Comparison of ENCODE assay signal across 27 cellular contexts in the genomic region with DNA sequence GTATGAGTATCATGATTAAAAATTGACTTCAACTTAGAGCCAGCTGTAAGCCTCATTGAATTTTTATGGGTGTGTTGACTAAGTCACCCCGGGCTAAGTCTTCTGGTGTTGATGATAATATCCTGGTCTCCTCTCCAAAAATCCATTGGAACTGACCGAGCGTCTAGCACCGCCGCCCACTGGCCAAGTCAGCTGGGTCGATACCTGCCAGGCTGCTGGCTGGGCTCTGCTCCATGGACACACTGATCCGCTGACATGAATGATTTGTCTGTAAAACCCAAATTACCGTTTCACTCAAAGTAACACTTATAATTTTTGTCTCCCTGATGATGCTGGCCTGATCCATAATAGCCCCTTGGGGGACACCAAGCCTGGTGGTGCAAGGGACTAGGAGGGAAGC.
"Had no signal": no experiment of that assay in that cellular context is flagged by ENCODE, and none has a peak within 500 bp of the region (broad histone marks: within the 10 kb centered on the region; RNA-seq: fewer than 3 reads in every experiment).

No MANE protein-coding gene starts in this region.

- H3K36me3 Mint-ChIP-seq: mesothelial cell of epicardium; naive B cell; natural killer cell; neural progenitor cell; stimulated activated effector memory CD8-positive, alpha-beta T cell treated with anti-CD3 and anti-CD28 coated beads, Interleukin-12 subunit alpha, Interleukin-12 subunit beta, amount 100 ng/mL, for 72 hours had no signal

- H3K27me3 Mint-ChIP-seq: stimulated activated naive CD8-positive, alpha-beta T cell treated with anti-CD3 and anti-CD28 coated beads, Interleukin-15, Interleukin-2, amounts not matched to agents 100 ng/mL and 50 ng/mL, for 24 hours had no signal

- H3K4me1 Mint-ChIP-seq: natural killer cell; stimulated activated effector memory CD8-positive, alpha-beta T cell treated with anti-CD3 and anti-CD28 coated beads, Interleukin-12 subunit alpha, Interleukin-12 subunit beta, amount 100 ng/mL, for 72 hours had no signal

- H3K9me3 ChIP-seq: left ventricle myocardium inferior, neutrophil, ovary, prostate gland, suprapubic skin, thoracic aorta, upper lobe of right lung, uterus had no signal

- H3K27ac Mint-ChIP-seq: mesothelial cell of epicardium; natural killer cell; nephron progenitor cell; stimulated activated effector memory CD8-positive, alpha-beta T cell treated with anti-CD3 and anti-CD28 coated beads, Interleukin-12 subunit alpha, Interleukin-12 subunit beta, amount 100 ng/mL, for 72 hours; stimulated activated naive CD8-positive, alpha-beta T cell treated with anti-CD3 and anti-CD28 coated beads, Interleukin-15, Interleukin-2, amounts not matched to agents 100 ng/mL and 50 ng/mL, for 24 hours had no signal

- H2AFZ ChIP-seq: neural progenitor cell had no signal

- H3K36me3 ChIP-seq: left ventricle myocardium inferior, neural progenitor cell, neutrophil, ovary, prostate gland, suprapubic skin, thoracic aorta, tibial artery, upper lobe of right lung, uterus had no signal

- H3K4me3 ChIP-seq: left ventricle myocardium inferior, lung, neural progenitor cell, ovary, prostate gland, suprapubic skin, thoracic aorta, tibial artery, upper lobe of right lung, uterus had no signal

- DNase-seq: head of caudate nucleus; hippocampal formation; left ventricle myocardium inferior; mesendoderm; naive B cell; natural killer cell; nephron progenitor cell; occipital lobe; ovary; stimulated activated CD4-positive, alpha-beta T cell treated with anti-CD3 and anti-CD28 coated beads, Interleukin-12 subunit alpha, Interleukin-12 subunit beta, amount 100 ng/mL, for 4 hours; stimulated activated CD4-positive, alpha-beta T cell treated with anti-CD3 and anti-CD28 coated beads, Interleukin-15, amount 100 ng/mL, for 24 hours; stimulated activated CD4-positive, alpha-beta T cell treated with anti-CD3 and anti-CD28 coated beads, Interleukin-2, amount 100 ng/mL, for 24 hours; stimulated activated CD4-positive, alpha-beta T cell treated with anti-CD3 and anti-CD28 coated beads, Interleukin-4, amount 100 ng/mL, for 24 hours; stimulated activated naive CD4-positive, alpha-beta T cell; trophoblast cell; upper lobe of right lung; uterus had no signal

- H3K4me1 ChIP-seq: left ventricle myocardium inferior, prostate gland, suprapubic skin, tibial artery, upper lobe of right lung, uterus had no signal

- H3K27me3 ChIP-seq: neural progenitor cell, neutrophil, ovary, upper lobe of right lung, uterus had no signal

- H3K9ac ChIP-seq: neural progenitor cell had no signal

- H3K9me3 Mint-ChIP-seq: mesothelial cell of epicardium; natural killer cell; nephron progenitor cell; neural progenitor cell; stimulated activated effector memory CD8-positive, alpha-beta T cell treated with anti-CD3 and anti-CD28 coated beads, Interleukin-12 subunit alpha, Interleukin-12 subunit beta, amount 100 ng/mL, for 72 hours; stimulated activated naive CD8-positive, alpha-beta T cell treated with anti-CD3 and anti-CD28 coated beads, Interleukin-15, Interleukin-2, amounts not matched to agents 100 ng/mL and 50 ng/mL, for 24 hours had no signal

- H3K4me3 Mint-ChIP-seq: mesothelial cell of epicardium; naive B cell; natural killer cell; nephron progenitor cell; neural progenitor cell; stimulated activated effector memory CD8-positive, alpha-beta T cell treated with anti-CD3 and anti-CD28 coated beads, Interleukin-12 subunit alpha, Interleukin-12 subunit beta, amount 100 ng/mL, for 72 hours; stimulated activated naive CD8-positive, alpha-beta T cell treated with anti-CD3 and anti-CD28 coated beads, Interleukin-15, Interleukin-2, amounts not matched to agents 100 ng/mL and 50 ng/mL, for 24 hours had no signal

- ATAC-seq: natural killer cell; stimulated activated effector memory CD8-positive, alpha-beta T cell treated with anti-CD3 and anti-CD28 coated beads, Interleukin-12 subunit alpha, Interleukin-12 subunit beta, amount 100 ng/mL, for 72 hours; upper lobe of right lung had no signal

- H3K27ac ChIP-seq: left ventricle myocardium inferior, neural progenitor cell, neutrophil, ovary, prostate gland, suprapubic skin, thoracic aorta, tibial artery, upper lobe of right lung, uterus had no signal

- H3K4me2 ChIP-seq: neural progenitor cell had no signal
